Comparison of ENCODE assay signal across 8 cellular contexts in the genomic region with DNA sequence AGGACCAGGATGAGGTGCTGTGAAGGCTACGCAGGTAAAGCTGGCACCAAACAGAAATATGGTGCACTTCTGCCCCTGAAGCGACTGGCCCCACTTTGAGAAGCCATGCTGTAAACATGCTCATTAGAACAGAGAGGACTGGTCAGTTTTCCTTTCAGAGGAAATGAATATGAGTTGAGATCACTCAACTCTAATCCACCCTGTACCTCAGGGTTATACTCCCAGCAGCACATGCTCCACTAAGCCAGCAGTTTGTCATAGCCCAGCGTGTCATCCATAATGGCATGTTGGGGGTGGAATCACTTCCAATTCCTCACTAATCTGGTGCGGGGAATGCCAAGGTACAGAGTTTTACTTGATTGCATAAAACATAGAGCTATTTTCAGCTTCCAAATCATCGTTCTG.
DNase-seq lines count a peak whose midpoint lies in the region; ATAC-seq and TF ChIP-seq lines count a peak whose summit lies in the region.

No MANE protein-coding gene starts in this region.

- peak overlapping the region in 1 of 2 donors; percentile 7 for H3K4me3 ChIP-seq in ascending aorta
- H3K4me3 ChIP-seq in uterus, result no peak overlapping the region

- intact Hi-C loops in ascending aorta (cut with DNase I) (loop anchor here (1.0 to 2.0 kb wide), 2 partner anchors 38 to 97 kb away; no protein-coding TSS in a partner anchor), uterus (cut with DNase I; ENCODE audit: low total_unique reads) (no loop called here)

- peak overlapping the region; percentile 76 for H3K4me3 Mint-ChIP-seq in activated naive CD4-positive, alpha-beta T cell treated with anti-CD3 and anti-CD28 coated beads, Interleukin-2, amount 10 ng/mL, durations not matched to agents 7 days and 5 days

- H3K27me3 ChIP-seq in ascending aorta, result no peaks in the 10 kb centered on the region
- H3K27me3 ChIP-seq in uterus, result no peaks in the 10 kb centered on the region

- TF ChIP-seq POLR2A in uterus (IDR thresholded peaks at IDR 0.05), result peak in 1 of 2 donors; percentile 11

- H3K9me3 Mint-ChIP-seq in activated naive CD4-positive, alpha-beta T cell treated with anti-CD3 and anti-CD28 coated beads, Interleukin-2, amount 10 ng/mL, durations not matched to agents 7 days and 5 days, result no peaks in the 10 kb centered on the region

- H3K27ac Mint-ChIP-seq in activated naive CD4-positive, alpha-beta T cell treated with anti-CD3 and anti-CD28 coated beads, Interleukin-2, amount 10 ng/mL, durations not matched to agents 7 days and 5 days, result peak overlapping the region; percentile 92

- H3K9me3 ChIP-seq in ascending aorta, result no peaks in the 10 kb centered on the region
- H3K9me3 ChIP-seq in uterus, result no peaks in the 10 kb centered on the region

- H3K27ac ChIP-seq in ascending aorta, result peak overlapping the region; percentile 72 to 75
- H3K27ac ChIP-seq in uterus, result peak overlapping the region; percentile 68 to 69

- H3K36me3 ChIP-seq in ascending aorta, result no peaks in the 10 kb centered on the region
- H3K36me3 ChIP-seq in uterus, result no peaks in the 10 kb centered on the region

- ATAC-seq in left lobe of liver (peak; percentile 19), HG03521 (IDR thresholded peaks at IDR 0.05; ENCODE audit: unreplicated experiment) (no peak)

- DNase-seq in activated naive CD4-positive, alpha-beta T cell treated with anti-CD3 and anti-CD28 coated beads, Interleukin-2, amount 10 ng/mL, durations not matched to agents 7 days and 5 days, result no peak
- DNase-seq in activated naive CD4-positive, alpha-beta T cell treated with Interleukin-2 at 50 U/mL for 16 hours, result no peak
- DNase-seq in ascending aorta (ENCODE audit: low spot score in 2 of 2), result peak in 1 of 2 donors; percentile 88
- peak; percentile 49 for DNase-seq in left lobe of liver (ENCODE audit: low spot score)
- DNase-seq in uterus, result peak; percentile 33 to 34
- no peak for DNase-seq in NCI-H1930 (lab: John Stamatoyannopoulos, UW)
- DNase-seq in SKM-1 treated with dmso at 0.1 percent for 144 hours (lab: John Stamatoyannopoulos, UW; ENCODE audit: unreplicated experiment), result no peak

- H3K4me1 ChIP-seq in ascending aorta (peaks cover 12 to 68% of the 10 kb centered on the region in 2 donors), uterus (peaks cover 0 to 4% of the 10 kb centered on the region in 2 donors)

- H3K36me3 Mint-ChIP-seq in activated naive CD4-positive, alpha-beta T cell treated with anti-CD3 and anti-CD28 coated beads, Interleukin-2, amount 10 ng/mL, durations not matched to agents 7 days and 5 days, result no peaks in the 10 kb centered on the region

- H3K4me1 Mint-ChIP-seq in activated naive CD4-positive, alpha-beta T cell treated with anti-CD3 and anti-CD28 coated beads, Interleukin-2, amount 10 ng/mL, durations not matched to agents 7 days and 5 days, result peaks cover 93% of the 10 kb centered on the region

- CTCF ChIA-PET in activated naive CD4-positive, alpha-beta T cell treated with anti-CD3 and anti-CD28 coated beads, Interleukin-2, amount 10 ng/mL, durations not matched to agents 7 days and 5 days (lab: Charles Lee), result no interaction called here

- no peaks in the 10 kb centered on the region for H3K27me3 Mint-ChIP-seq in activated naive CD4-positive, alpha-beta T cell treated with anti-CD3 and anti-CD28 coated beads, Interleukin-2, amount 10 ng/mL, durations not matched to agents 7 days and 5 days

- no peak for TF ChIP-seq CTCF in ascending aorta (IDR thresholded peaks at IDR 0.05)
- TF ChIP-seq CTCF in uterus (IDR thresholded peaks at IDR 0.05), result no peak

Comparison
In these comparisons a context has a peak if more than half of its experiments do, and no peak if none do; other contexts are left out.
1. DNase-seq: peak in left lobe of liver (single experiment) and uterus (2 of 2); none in activated naive CD4-positive, alpha-beta T cell treated with anti-CD3 and anti-CD28 coated beads, Interleukin-2, amount 10 ng/mL, durations not matched to agents 7 days and 5 days (single experiment), activated naive CD4-positive, alpha-beta T cell treated with Interleukin-2 at 50 U/mL for 16 hours (single experiment), NCI-H1930 (0 of 2) and SKM-1 treated with dmso at 0.1 percent for 144 hours (single experiment).